ENCODE assay signal across 8 cellular contexts in genomic region chr5:32444191-32444945, GRCh38. TPM values are rescaled to one million over a fixed set of nuclear protein-coding genes. Genes with fewer than 3 reads are reported as not detected.
A peak's percentile ranks its signal among the peaks of the same experiment; 100 is the strongest.
DNase-seq lines count a peak whose midpoint lies in the region; ATAC-seq, FAIRE-seq and TF ChIP-seq lines count a peak whose summit lies in the region.

ZFR (minus strand) TSS chr5:32444740; CDS start chr5:32444658, 82 bp downstream.

- peak; percentile 85 for ATAC-seq in GM18909 (IDR thresholded peaks at IDR 0.05; ENCODE audit: poor library complexity, unreplicated experiment)
- ATAC-seq in HG03159 (IDR thresholded peaks at IDR 0.05; ENCODE audit: unreplicated experiment): peak; percentile 81

- H3K4me1 ChIP-seq in breast epithelium (peaks cover 0 to 16% of the 10 kb centered on the region in 2 donors), small intestine (ENCODE audit: control insufficient read depth in 2 of 2, insufficient read depth in 1 of 2, low read depth in 1 of 2, low read length in 1 of 2) (peaks cover 0 to 2% of the 10 kb centered on the region in 2 donors)

- H3K9me3 ChIP-seq in WERI-Rb-1 (ENCODE audit: severe bottlenecking) (no peaks in the 10 kb centered on the region), breast epithelium (no peaks in the 10 kb centered on the region), small intestine (ENCODE audit: control insufficient read depth, low read depth) (no peaks in the 10 kb centered on the region)

- H3K4me3 ChIP-seq in AG04449 (ENCODE audit: low read depth, low read length) (peak within 1 kb of the TSS; percentile 78), WERI-Rb-1 (ENCODE audit: low read depth, low read length) (peak within 1 kb of the TSS; percentile 75), breast epithelium (peak within 1 kb of the TSS; percentile 96 to 97 (median 96)), small intestine (ENCODE audit: low read depth in 1 of 2, low read length in 2 of 2) (peak within 1 kb of the TSS; percentile 76 to 97)

- peak; percentile 48 for TF ChIP-seq POLR2A in breast epithelium (IDR thresholded peaks at IDR 0.05)

- POLR2A ChIA-PET in AG04449 (lab: Yijun Ruan, JAX): interaction anchor here (0.8 kb wide), 1 partner anchor 61 kb away, joined by 4 read pairs; no protein-coding TSS in a partner anchor

- intact Hi-C loops in breast epithelium (cut with DNase I; ENCODE audit: low total_unique reads): no loop called here

- no peak for DNase-seq in AG04449 (ENCODE audit: low read depth, low spot score)
- DNase-seq in NCI-H2227 (lab: John Stamatoyannopoulos, UW; ENCODE audit: unreplicated experiment): peak; percentile 97
- peak; percentile 95 for DNase-seq in WERI-Rb-1
- peak; percentile 89 to 90 for DNase-seq in breast epithelium (ENCODE audit: low spot score in 2 of 2)
- DNase-seq in iPS-NIHi11 (ENCODE audit: low spot score): peak; percentile 98
- DNase-seq in small intestine: peak; percentile 93

- H3K27me3 ChIP-seq in WERI-Rb-1 (ENCODE audit: insufficient read depth, low read depth, severe bottlenecking) (no peaks in the 10 kb centered on the region), breast epithelium (no peaks in the 10 kb centered on the region), small intestine (ENCODE audit: control insufficient read depth in 2 of 2, insufficient read depth in 2 of 2, low read length in 2 of 2) (no peaks in the 10 kb centered on the region)

- 0 to 1% (median 0%) methylated on average over 41 to 81 of the region's 81 CpGs for WGBS in small intestine, 3 donors

- H3K27ac ChIP-seq in WERI-Rb-1: peak within 1 kb of the TSS; percentile 89
- peak within 1 kb of the TSS; percentile 97 to 99 for H3K27ac ChIP-seq in breast epithelium
- peak within 1 kb of the TSS; percentile 85 to 94 for H3K27ac ChIP-seq in small intestine (ENCODE audit: low read depth in 1 of 2, low read length in 1 of 2)

- FAIRE-seq in small intestine (lab: Jason Lieb, UNC): no peak

- TF ChIP-seq CTCF in AG04449 (IDR thresholded peaks at IDR 0.05; ENCODE audit: insufficient read depth, low read length, missing control alignments) (no peak), WERI-Rb-1 (IDR thresholded peaks at IDR 0.05; ENCODE audit: low read depth, low read length) (no peak), breast epithelium (IDR thresholded peaks at IDR 0.05) (no peak)

- H3K36me3 ChIP-seq in WERI-Rb-1: peaks cover 28% of the 10 kb centered on the region
- H3K36me3 ChIP-seq in breast epithelium: no peaks in the 10 kb centered on the region
- H3K36me3 ChIP-seq in small intestine (ENCODE audit: control insufficient read depth in 2 of 2, insufficient read depth in 2 of 2, low read length in 2 of 2): no peaks in the 10 kb centered on the region

- CTCF ChIA-PET in AG04449 (lab: Yijun Ruan, JAX): interaction anchor here (0.6 to 1.3 kb wide), 4 partner anchors 9 to 169 kb away, joined by 3 to 7 read pairs (median 4); no protein-coding TSS in a partner anchor

RNA-seq across cellular contexts. Expression of gene ZFR, which starts in this region (rescaled TPM):
- 100 to 1,000 TPM in 2 of 3 donors, 10 to 100 TPM in 1; 91.4 to 140 (median 108) TPM for total RNA-seq in breast epithelium
- polyA plus RNA-seq in small intestine: 10 to 100 TPM; 28.2 to 30.4 (median 30.3) TPM
